ENCODE assay signal across 11 cellular contexts in genomic region chr10:89001428-89002072, GRCh38. TPM values are rescaled to one million over a fixed set of nuclear protein-coding genes. Genes with fewer than 3 reads are reported as not detected.
A peak's percentile ranks its signal among the peaks of the same experiment; 100 is the strongest.
DNase-seq lines count a peak whose midpoint lies in the region; ATAC-seq and TF ChIP-seq lines count a peak whose summit lies in the region.
"Had no signal": no experiment of that assay in that cellular context is flagged by ENCODE, and none has a peak within 500 bp of the region (broad histone marks: within the 10 kb centered on the region; RNA-seq: fewer than 3 reads in every experiment).

No MANE protein-coding gene starts in this region.

- no peaks in the 10 kb centered on the region for H3K27me3 Mint-ChIP-seq in CD4-positive, alpha-beta T cell
- H3K27me3 Mint-ChIP-seq in neural progenitor cell (ENCODE audit: insufficient read depth, low read depth), result no peaks in the 10 kb centered on the region

- H3K9me2 ChIP-seq in Karpas-422 (replicated peaks; ENCODE audit: insufficient read depth, low read length), result no peaks in the 10 kb centered on the region

- H3K4me1 Mint-ChIP-seq in CD4-positive, alpha-beta T cell (ENCODE audit: low read depth), result peaks cover 57% of the 10 kb centered on the region
- peaks cover 37% of the 10 kb centered on the region for H3K4me1 Mint-ChIP-seq in neural progenitor cell

- no peak overlapping the region for H3K27ac ChIP-seq in CD4-positive, alpha-beta T cell (ENCODE audit: low read depth, low read length)
- peak overlapping the region; percentile 82 for H3K27ac ChIP-seq in Karpas-422 (ENCODE audit: low read length)
- H3K27ac ChIP-seq in neural progenitor cell, result no peak overlapping the region

- TF ChIP-seq CTCF in CD4-positive, alpha-beta T cell (IDR thresholded peaks at IDR 0.05), result no peak
- TF ChIP-seq CTCF in neural progenitor cell (IDR thresholded peaks at IDR 0.05), result no peak

- H3K27ac Mint-ChIP-seq in CD4-positive, alpha-beta T cell, result peak overlapping the region; percentile 87
- H3K27ac Mint-ChIP-seq in neural progenitor cell, result peak overlapping the region; percentile 95

- POLR2A ChIA-PET in CD4-positive, alpha-beta T cell (lab: Charles Lee), result interaction anchor here (0.6 to 2.1 kb wide), 2 partner anchors 11 to 166 kb away, joined by 4 to 22 read pairs; partner anchors contain the start of gene FAS

- H3K9me3 Mint-ChIP-seq in CD4-positive, alpha-beta T cell, result no peaks in the 10 kb centered on the region
- no peaks in the 10 kb centered on the region for H3K9me3 Mint-ChIP-seq in neural progenitor cell

- H3F3A ChIP-seq in neural progenitor cell (ENCODE audit: low read depth), result no peaks in the 10 kb centered on the region

- peaks cover 73% of the 10 kb centered on the region for H3K4me1 ChIP-seq in Karpas-422 (ENCODE audit: low read length)
- H3K4me1 ChIP-seq in neural progenitor cell, result peaks cover 6% of the 10 kb centered on the region

- peaks cover 10% of the 10 kb centered on the region for H3K36me3 Mint-ChIP-seq in CD4-positive, alpha-beta T cell (ENCODE audit: low read depth)
- H3K36me3 Mint-ChIP-seq in neural progenitor cell, result no peaks in the 10 kb centered on the region

- intact Hi-C loops in CD4-positive, alpha-beta T cell (cut with DNase I, micrococcal nuclease), result no loop called here

- peaks cover 10% of the 10 kb centered on the region for H3K36me3 ChIP-seq in Karpas-422 (ENCODE audit: insufficient read depth, low read length)
- no peaks in the 10 kb centered on the region for H3K36me3 ChIP-seq in neural progenitor cell

- H4K20me1 ChIP-seq in Karpas-422 (ENCODE audit: insufficient read depth, low read depth, low read length) (no peaks in the 10 kb centered on the region), neural progenitor cell (ENCODE audit: low read depth) (no peaks in the 10 kb centered on the region)

- CTCF ChIA-PET in CD4-positive, alpha-beta T cell (lab: Charles Lee), result interaction anchor here (1.0 to 2.0 kb wide), 5 partner anchors 10 to 67 kb away, joined by 3 to 8 read pairs (median 4); partner anchors contain the start of gene FAS

- no peak for DNase-seq in CD4-positive, alpha-beta T cell
- DNase-seq in Karpas-422 (peak; percentile 42), ecto neural progenitor cell (ENCODE audit: low spot score) (peak; percentile 63), neural progenitor cell (ENCODE audit: low spot score) (peak; percentile 14), NCI-H69 (lab: John Stamatoyannopoulos, UW) (no peak), NCI-H1417 treated with DMSO at 0.1 percent for 48 hours (lab: John Stamatoyannopoulos, UW) (no peak)
- DNase-seq in activated CD4-positive, alpha-beta T cell treated with anti-CD3 and anti-CD28 coated beads for 48 hours, result no peak
- DNase-seq: cerebellar nuclear complex, NCI-H2171 treated with DMSO at 0.1 percent for 48 hours, T1000 had no signal

- H2AFZ ChIP-seq in Karpas-422 (ENCODE audit: low read length) (no peak overlapping the region), neural progenitor cell (replicated peaks) (no peak overlapping the region)

- H3K79me2 ChIP-seq in Karpas-422 (ENCODE audit: low read length) (peaks cover 79% of the 10 kb centered on the region), neural progenitor cell (ENCODE audit: low read depth) (no peaks in the 10 kb centered on the region)

- no peaks in the 10 kb centered on the region for H3K27me3 ChIP-seq in CD4-positive, alpha-beta T cell (ENCODE audit: control insufficient read depth, insufficient read depth, low read length)
- H3K27me3 ChIP-seq in Karpas-422 (ENCODE audit: low read length) (no peaks in the 10 kb centered on the region), neural progenitor cell (no peaks in the 10 kb centered on the region)

- H3K4me3 ChIP-seq in Karpas-422 (ENCODE audit: low read length) (no peak overlapping the region), neural progenitor cell (no peak overlapping the region)

- H3K9ac ChIP-seq in Karpas-422 (ENCODE audit: low read length), result peak overlapping the region; percentile 49; the same call in 1 of the 2 replicates
- H3K9ac ChIP-seq in neural progenitor cell, result no peak overlapping the region

- no peaks in the 10 kb centered on the region for H3K9me3 ChIP-seq in CD4-positive, alpha-beta T cell (ENCODE audit: control insufficient read depth, low read length)
- H3K9me3 ChIP-seq in Karpas-422 (ENCODE audit: low read length) (no peaks in the 10 kb centered on the region), neural progenitor cell (ENCODE audit: low read depth) (no peaks in the 10 kb centered on the region)

- H3K4me3 Mint-ChIP-seq in CD4-positive, alpha-beta T cell, result peak overlapping the region; percentile 74
- H3K4me3 Mint-ChIP-seq in neural progenitor cell, result peak overlapping the region; percentile 50

- H3K4me2 ChIP-seq in Karpas-422 (ENCODE audit: low read depth, low read length, poor library complexity, severe bottlenecking) (peak overlapping the region; percentile 62), neural progenitor cell (no peak overlapping the region)

- ATAC-seq in CD4-positive, alpha-beta T cell (ENCODE audit: poor library complexity), result peak; percentile 21
- no peak for ATAC-seq in HG02973 (IDR thresholded peaks at IDR 0.05; ENCODE audit: unreplicated experiment)

RNA-seq across cellular contexts. Expression of gene FAS, which starts 11.0 kb away (rescaled TPM):
- 10 to 100 TPM; 23.8 to 28.2 TPM for total RNA-seq in CD4-positive, alpha-beta T cell
- 68.5 and 91.9 TPM in 2 replicates for total RNA-seq in Karpas-422 (2014; rRNA removed; shearing (Covaris generic); ENCODE audit: low replicate concordance)
- total RNA-seq in neural progenitor cell (ENCODE audit: low replicate concordance), result 9.2 and 11.1 TPM in 2 replicates

RNA-seq across cellular contexts. Expression of gene ACTA2, which starts 49.0 kb away (rescaled TPM):
- total RNA-seq in CD4-positive, alpha-beta T cell, result 1 to 10 TPM; 1.8 to 2.1 TPM
- 0.61 and 1.3 TPM in 2 replicates for total RNA-seq in Karpas-422 (2014; rRNA removed; shearing (Covaris generic); ENCODE audit: low replicate concordance)
- total RNA-seq in neural progenitor cell (ENCODE audit: low replicate concordance), result 19.0 and 22.3 TPM in 2 replicates

Comparison
In these comparisons a context has a peak if more than half of its experiments do, and no peak if none do; other contexts are left out.
1. DNase-seq: peak in Karpas-422 (single experiment), ecto neural progenitor cell (single experiment) and neural progenitor cell (single experiment); none in CD4-positive, alpha-beta T cell (0 of 10), NCI-H69 (single experiment), NCI-H1417 treated with DMSO at 0.1 percent for 48 hours (single experiment) and activated CD4-positive, alpha-beta T cell treated with anti-CD3 and anti-CD28 coated beads for 48 hours (single experiment).